ENCODE assay signal across 12 cellular contexts in genomic region chr15:68258684-68259083, GRCh38. TPM values are rescaled to one million over a fixed set of nuclear protein-coding genes. Genes with fewer than 3 reads are reported as not detected.
A peak's percentile ranks its signal among the peaks of the same experiment; 100 is the strongest.
DNase-seq lines count a peak whose midpoint lies in the region; ATAC-seq and TF ChIP-seq lines count a peak whose summit lies in the region.
"Had no signal": no experiment of that assay in that cellular context is flagged by ENCODE, and none has a peak within 500 bp of the region (broad histone marks: within the 10 kb centered on the region; RNA-seq: fewer than 3 reads in every experiment).

No MANE protein-coding gene starts in this region.

- intact Hi-C loops in cardiac septum (cut with DNase I) (no loop called here), upper lobe of right lung (cut with DNase I) (no loop called here)

- no peak for DNase-seq in right atrium auricular region (ENCODE audit: low spot score)
- no peak for DNase-seq in cardiac septum (ENCODE audit: low spot score)
- DNase-seq in activated naive CD4-positive, alpha-beta T cell treated with anti-CD3 and anti-CD28 coated beads, Interleukin-2, amount 50 U/mL, for 72 hours (ENCODE audit: low spot score in 2 of 2) = no peak
- no peak for DNase-seq in memory B cell (ENCODE audit: low spot score in 2 of 2)
- no peak for DNase-seq in upper lobe of right lung
- DNase-seq in immature natural killer cell = no peak
- no peak for DNase-seq in NCI-H2227 (lab: John Stamatoyannopoulos, UW; ENCODE audit: unreplicated experiment)
- DNase-seq in MV-4-11 (lab: John Stamatoyannopoulos, UW) = no peak
- DNase-seq: BE2C, NCI-H82 had no signal

- H3K27me3 ChIP-seq in right atrium auricular region (no peaks in the 10 kb centered on the region), upper lobe of right lung (peaks cover 7% of the 10 kb centered on the region)
- H3K27me3 ChIP-seq: adrenal gland had no signal

- H3K27ac ChIP-seq in right atrium auricular region (peak overlapping the region; percentile 13 to 54), upper lobe of right lung (no peak overlapping the region)
- H3K27ac ChIP-seq: adrenal gland, prostate gland had no signal

- no peak overlapping the region for H3K27ac Mint-ChIP-seq in activated naive CD4-positive, alpha-beta T cell treated with anti-CD3 and anti-CD28 coated beads, Interleukin-2, amount 50 U/mL, for 72 hours
- H3K27ac Mint-ChIP-seq in memory B cell (no peak overlapping the region), immature natural killer cell (no peak overlapping the region)

- H3K4me3 Mint-ChIP-seq in memory B cell (no peak overlapping the region), immature natural killer cell (no peak overlapping the region)

- H3K27me3 Mint-ChIP-seq in memory B cell = peaks cover 4% of the 10 kb centered on the region
- peaks cover 3 to 14% (median 3%) of the 10 kb centered on the region in 3 donors for H3K27me3 Mint-ChIP-seq in immature natural killer cell (ENCODE audit: low read depth in 3 of 3)

- H3K36me3 Mint-ChIP-seq in activated naive CD4-positive, alpha-beta T cell treated with anti-CD3 and anti-CD28 coated beads, Interleukin-2, amount 50 U/mL, for 72 hours = no peaks in the 10 kb centered on the region
- no peaks in the 10 kb centered on the region for H3K36me3 Mint-ChIP-seq in memory B cell
- no peaks in the 10 kb centered on the region for H3K36me3 Mint-ChIP-seq in immature natural killer cell

- ATAC-seq in activated naive CD4-positive, alpha-beta T cell treated with anti-CD3 and anti-CD28 coated beads, Interleukin-2, amount 50 U/mL, for 72 hours = peak; percentile 68 to 80
- ATAC-seq in memory B cell (ENCODE audit: low read depth) = peak; percentile 68
- peak; percentile 18 for ATAC-seq in upper lobe of right lung

- H3K4me1 ChIP-seq in right atrium auricular region = peaks cover 0 to 5% of the 10 kb centered on the region in 2 donors
- peaks cover 4% of the 10 kb centered on the region for H3K4me1 ChIP-seq in upper lobe of right lung
- H3K4me1 ChIP-seq: BE2C, prostate gland had no signal

- H3K9me3 ChIP-seq in right atrium auricular region = no peaks in the 10 kb centered on the region
- H3K9me3 ChIP-seq in upper lobe of right lung = no peaks in the 10 kb centered on the region
- H3K9me3 ChIP-seq: adrenal gland, BE2C, prostate gland had no signal

- H3K4me1 Mint-ChIP-seq in memory B cell = peaks cover 3% of the 10 kb centered on the region
- peaks cover 0 to 7% of the 10 kb centered on the region in 2 donors for H3K4me1 Mint-ChIP-seq in immature natural killer cell

- H3K4me3 ChIP-seq in right atrium auricular region = no peak overlapping the region
- H3K4me3 ChIP-seq in upper lobe of right lung = no peak overlapping the region
- H3K4me3 ChIP-seq: adrenal gland, prostate gland had no signal

- no peaks in the 10 kb centered on the region for H3K9me3 Mint-ChIP-seq in activated naive CD4-positive, alpha-beta T cell treated with anti-CD3 and anti-CD28 coated beads, Interleukin-2, amount 50 U/mL, for 72 hours
- H3K9me3 Mint-ChIP-seq in memory B cell (no peaks in the 10 kb centered on the region), immature natural killer cell (peaks cover 0 to 1% (median 0%) of the 10 kb centered on the region in 6 donors)

- H3K36me3 ChIP-seq in right atrium auricular region (no peaks in the 10 kb centered on the region), upper lobe of right lung (no peaks in the 10 kb centered on the region)
- H3K36me3 ChIP-seq: adrenal gland, BE2C, prostate gland had no signal

- TF ChIP-seq CTCF in right atrium auricular region (IDR thresholded peaks at IDR 0.05) (no peak), upper lobe of right lung (IDR thresholded peaks at IDR 0.05) (no peak)

RNA-seq across cellular contexts. Expression of gene FEM1B, which starts 18.9 kb away (rescaled TPM):
- total RNA-seq in right atrium auricular region (10 to 100 TPM; 33.1 to 55.3 TPM), cardiac septum (114 TPM), upper lobe of right lung (42.3 TPM)
- total RNA-seq in activated naive CD4-positive, alpha-beta T cell treated with anti-CD3 and anti-CD28 coated beads, Interleukin-2, amount 50 U/mL, for 72 hours = 10 to 100 TPM; 40.3 to 43.7 TPM
- polyA plus RNA-seq in immature natural killer cell = 10 to 100 TPM in 2 of 3 donors, 1 to 10 TPM in 1; 6.1 to 25.9 (median 18.4) TPM

RNA-seq across cellular contexts. Expression of gene CLN6, which starts 29.2 kb away (rescaled TPM):
- total RNA-seq in right atrium auricular region (1 to 10 TPM; 6.4 to 7.4 TPM), cardiac septum (8.5 TPM), upper lobe of right lung (31.5 TPM)
- total RNA-seq in activated naive CD4-positive, alpha-beta T cell treated with anti-CD3 and anti-CD28 coated beads, Interleukin-2, amount 50 U/mL, for 72 hours = 10 to 100 TPM; 38.0 to 55.1 TPM
- 1 to 10 TPM; 1.3 to 2.5 (median 2.3) TPM for polyA plus RNA-seq in immature natural killer cell

RNA-seq across cellular contexts. Expression of gene CALML4, which starts 53.6 kb away (rescaled TPM):
- total RNA-seq in right atrium auricular region = 1 to 10 TPM in 1 of 2 donors, under 1 TPM in 1; 0.52 to 2.1 TPM
- 1.6 TPM for total RNA-seq in cardiac septum
- total RNA-seq in activated naive CD4-positive, alpha-beta T cell treated with anti-CD3 and anti-CD28 coated beads, Interleukin-2, amount 50 U/mL, for 72 hours = 1 to 10 TPM; 9.6 to 9.7 TPM
- 4.5 TPM for total RNA-seq in upper lobe of right lung
- 1 to 10 TPM in 1 of 3 donors, under 1 TPM in 1, not detected in 1; 0.37 to 4.2 TPM for polyA plus RNA-seq in immature natural killer cell

Comparison
In these comparisons a context has a peak if more than half of its experiments do, and no peak if none do; other contexts are left out.
1. ATAC-seq: peak in every context shown above with its lines; median percentile 74 in activated naive CD4-positive, alpha-beta T cell treated with anti-CD3 and anti-CD28 coated beads, Interleukin-2, amount 50 U/mL, for 72 hours; 68 in memory B cell; 18 in upper lobe of right lung.